1 cellular context compared by ENCODE assay signal in the genomic region with DNA sequence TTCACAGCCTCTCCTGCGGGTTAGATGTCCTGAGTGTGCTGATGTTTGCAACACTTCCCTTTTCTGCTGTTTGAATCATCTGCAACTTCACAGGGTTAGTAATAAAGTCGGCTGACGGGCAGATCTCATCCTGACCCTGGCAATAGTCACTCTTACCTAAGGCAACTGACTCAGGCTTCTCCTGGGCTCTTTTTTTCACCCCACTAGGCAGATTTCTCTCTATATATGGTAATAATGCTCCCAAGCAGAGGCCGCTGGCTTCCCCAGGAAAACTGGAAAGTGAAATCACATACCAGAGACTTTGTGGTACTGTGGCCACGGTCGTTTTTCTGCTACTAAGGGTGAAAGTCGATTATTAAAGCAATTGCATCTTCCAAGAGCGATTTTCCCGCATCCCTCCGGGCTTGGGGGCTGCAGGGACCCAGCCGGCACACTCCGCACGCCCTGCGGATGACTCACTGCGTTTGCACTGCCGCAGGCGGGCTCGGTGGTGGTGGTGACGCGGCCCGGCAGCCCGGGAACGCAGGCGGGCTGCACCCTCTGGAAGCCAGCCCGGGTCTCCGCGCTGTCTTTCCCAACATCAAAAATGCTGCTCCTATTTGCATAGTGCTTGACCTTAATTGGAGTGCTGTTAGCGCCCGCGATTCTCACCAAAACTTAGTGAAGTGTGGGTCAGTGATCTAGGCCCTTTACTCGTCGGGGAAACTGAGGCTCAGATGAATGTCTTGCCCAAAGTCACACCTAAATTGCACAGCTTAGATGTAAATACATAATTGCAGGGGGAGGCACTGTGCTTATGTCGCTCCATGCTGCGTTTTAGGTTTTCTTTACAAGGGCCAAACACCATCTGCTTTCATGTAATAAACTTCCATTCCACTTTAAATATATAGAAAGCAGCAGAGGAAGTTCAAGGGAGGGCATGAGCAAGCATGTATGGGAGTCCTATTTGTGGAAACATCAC.
TF ChIP-seq lines count a peak whose summit lies in the region.

No MANE protein-coding gene starts in this region.

TF ChIP-seq in HepG2, 621 proteins besides CTCF, POLR2A, EP300 and RAD21 (continued from another document and continues in another):
- TF ChIP-seq ASH2L (IDR thresholded peaks at IDR 0.05; ENCODE audit: insufficient read length, low read depth, low read length) (peak; percentile 27), NBN (conservative IDR thresholded peaks at IDR 0.05) (no peak), EEA1 (CRISPR knock-in tag; IDR thresholded peaks at IDR 0.05; ENCODE audit: borderline replicate concordance) (no peak), SRSF9 (IDR thresholded peaks at IDR 0.05; ENCODE audit: borderline replicate concordance, insufficient read depth, low read depth, low read length, poor library complexity, severe bottlenecking) (no peak), ZNF678 (CRISPR knock-in tag; IDR thresholded peaks at IDR 0.05) (no peak), ZIK1 (CRISPR knock-in tag; IDR thresholded peaks at IDR 0.05; ENCODE audit: borderline replicate concordance, low read depth) (no peak), SOX6 (IDR thresholded peaks at IDR 0.05) (no peak), SOX6 (CRISPR knock-in tag; IDR thresholded peaks at IDR 0.05) (peak; percentile 35; the same call in 1 of the 2 replicates), MYNN (CRISPR knock-in tag; IDR thresholded peaks at IDR 0.05; ENCODE audit: low read depth) (no peak), ZNF792 (CRISPR knock-in tag; IDR thresholded peaks at IDR 0.05) (peak; percentile 48; the same call in 1 of the 2 replicates), KDM6A (CRISPR knock-in tag; IDR thresholded peaks at IDR 0.05; ENCODE audit: low read depth) (no peak), ZNF350 (CRISPR knock-in tag; IDR thresholded peaks at IDR 0.05; ENCODE audit: borderline replicate concordance, low read depth) (0 out of 2 replicates have a peak, but pooled peaks have one; percentile 38), ZNF563 (CRISPR knock-in tag; IDR thresholded peaks at IDR 0.05) (no peak; the same call in 1 of the 2 replicates), CEBPB (IDR thresholded peaks at IDR 0.05; ENCODE audit: borderline replicate concordance, low read depth, low read length) (peak; percentile 53; the same call in 1 of the 2 replicates), ZBTB42 (CRISPR knock-in tag; IDR thresholded peaks at IDR 0.05) (no peak), KAT8 (CRISPR knock-in tag; IDR thresholded peaks at IDR 0.05) (peak; percentile 39; the same call in 1 of the 2 replicates), KMT2B (CRISPR knock-in tag; IDR thresholded peaks at IDR 0.05) (0 out of 2 replicates have a peak, but pooled peaks have one; percentile 52), NFKB2 (CRISPR knock-in tag; IDR thresholded peaks at IDR 0.05; ENCODE audit: borderline replicate concordance) (peak; percentile 27; the same call in 1 of the 2 replicates), SOX5 (CRISPR knock-in tag; IDR thresholded peaks at IDR 0.05; ENCODE audit: borderline replicate concordance) (peak; percentile 27; the same call in 1 of the 2 replicates), SAP130 (CRISPR knock-in tag; IDR thresholded peaks at IDR 0.05; ENCODE audit: low read depth) (peak; percentile 80), GPN1 (CRISPR knock-in tag; IDR thresholded peaks at IDR 0.05; ENCODE audit: borderline replicate concordance) (no peak), ZNF441 (CRISPR knock-in tag; IDR thresholded peaks at IDR 0.05; ENCODE audit: borderline replicate concordance) (no peak), KDM2A (CRISPR knock-in tag; IDR thresholded peaks at IDR 0.05; ENCODE audit: borderline replicate concordance, low read depth) (peak; percentile 88), YEATS4 (CRISPR knock-in tag; IDR thresholded peaks at IDR 0.05; ENCODE audit: borderline replicate concordance) (peak; percentile 55; the same call in 1 of the 2 replicates), ZNF432 (CRISPR knock-in tag; IDR thresholded peaks at IDR 0.05; ENCODE audit: borderline replicate concordance) (no peak), POGZ (CRISPR knock-in tag; IDR thresholded peaks at IDR 0.05) (0 out of 2 replicates have a peak, but pooled peaks have one; percentile 33), ZNF124 (CRISPR knock-in tag; IDR thresholded peaks at IDR 0.05) (0 out of 2 replicates have a peak, but pooled peaks have one; percentile 24), ZNF616 (CRISPR knock-in tag; IDR thresholded peaks at IDR 0.05; ENCODE audit: low read depth) (no peak), ZNF75D (CRISPR knock-in tag; IDR thresholded peaks at IDR 0.05; ENCODE audit: borderline replicate concordance) (no peak)
- TF ChIP-seq, protein P1, sequence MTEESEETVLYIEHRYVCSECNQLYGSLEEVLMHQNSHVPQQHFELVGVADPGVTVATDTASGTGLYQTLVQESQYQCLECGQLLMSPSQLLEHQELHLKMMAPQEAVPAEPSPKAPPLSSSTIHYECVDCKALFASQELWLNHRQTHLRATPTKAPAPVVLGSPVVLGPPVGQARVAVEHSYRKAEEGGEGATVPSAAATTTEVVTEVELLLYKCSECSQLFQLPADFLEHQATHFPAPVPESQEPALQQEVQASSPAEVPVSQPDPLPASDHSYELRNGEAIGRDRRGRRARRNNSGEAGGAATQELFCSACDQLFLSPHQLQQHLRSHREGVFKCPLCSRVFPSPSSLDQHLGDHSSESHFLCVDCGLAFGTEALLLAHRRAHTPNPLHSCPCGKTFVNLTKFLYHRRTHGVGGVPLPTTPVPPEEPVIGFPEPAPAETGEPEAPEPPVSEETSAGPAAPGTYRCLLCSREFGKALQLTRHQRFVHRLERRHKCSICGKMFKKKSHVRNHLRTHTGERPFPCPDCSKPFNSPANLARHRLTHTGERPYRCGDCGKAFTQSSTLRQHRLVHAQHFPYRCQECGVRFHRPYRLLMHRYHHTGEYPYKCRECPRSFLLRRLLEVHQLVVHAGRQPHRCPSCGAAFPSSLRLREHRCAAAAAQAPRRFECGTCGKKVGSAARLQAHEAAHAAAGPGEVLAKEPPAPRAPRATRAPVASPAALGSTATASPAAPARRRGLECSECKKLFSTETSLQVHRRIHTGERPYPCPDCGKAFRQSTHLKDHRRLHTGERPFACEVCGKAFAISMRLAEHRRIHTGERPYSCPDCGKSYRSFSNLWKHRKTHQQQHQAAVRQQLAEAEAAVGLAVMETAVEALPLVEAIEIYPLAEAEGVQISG (CRISPR knock-in tag; IDR thresholded peaks at IDR 0.05): peak; percentile 37; the same call in 1 of the 2 replicates
- TF ChIP-seq, protein P2, sequence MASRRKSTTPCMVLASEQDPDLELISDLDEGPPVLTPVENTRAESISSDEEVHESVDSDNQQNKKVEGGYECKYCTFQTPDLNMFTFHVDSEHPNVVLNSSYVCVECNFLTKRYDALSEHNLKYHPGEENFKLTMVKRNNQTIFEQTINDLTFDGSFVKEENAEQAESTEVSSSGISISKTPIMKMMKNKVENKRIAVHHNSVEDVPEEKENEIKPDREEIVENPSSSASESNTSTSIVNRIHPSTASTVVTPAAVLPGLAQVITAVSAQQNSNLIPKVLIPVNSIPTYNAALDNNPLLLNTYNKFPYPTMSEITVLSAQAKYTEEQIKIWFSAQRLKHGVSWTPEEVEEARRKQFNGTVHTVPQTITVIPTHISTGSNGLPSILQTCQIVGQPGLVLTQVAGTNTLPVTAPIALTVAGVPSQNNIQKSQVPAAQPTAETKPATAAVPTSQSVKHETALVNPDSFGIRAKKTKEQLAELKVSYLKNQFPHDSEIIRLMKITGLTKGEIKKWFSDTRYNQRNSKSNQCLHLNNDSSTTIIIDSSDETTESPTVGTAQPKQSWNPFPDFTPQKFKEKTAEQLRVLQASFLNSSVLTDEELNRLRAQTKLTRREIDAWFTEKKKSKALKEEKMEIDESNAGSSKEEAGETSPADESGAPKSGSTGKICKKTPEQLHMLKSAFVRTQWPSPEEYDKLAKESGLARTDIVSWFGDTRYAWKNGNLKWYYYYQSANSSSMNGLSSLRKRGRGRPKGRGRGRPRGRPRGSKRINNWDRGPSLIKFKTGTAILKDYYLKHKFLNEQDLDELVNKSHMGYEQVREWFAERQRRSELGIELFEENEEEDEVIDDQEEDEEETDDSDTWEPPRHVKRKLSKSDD (CRISPR knock-in tag; IDR thresholded peaks at IDR 0.05; ENCODE audit: low read depth): no peak
- TF ChIP-seq, protein P3, sequence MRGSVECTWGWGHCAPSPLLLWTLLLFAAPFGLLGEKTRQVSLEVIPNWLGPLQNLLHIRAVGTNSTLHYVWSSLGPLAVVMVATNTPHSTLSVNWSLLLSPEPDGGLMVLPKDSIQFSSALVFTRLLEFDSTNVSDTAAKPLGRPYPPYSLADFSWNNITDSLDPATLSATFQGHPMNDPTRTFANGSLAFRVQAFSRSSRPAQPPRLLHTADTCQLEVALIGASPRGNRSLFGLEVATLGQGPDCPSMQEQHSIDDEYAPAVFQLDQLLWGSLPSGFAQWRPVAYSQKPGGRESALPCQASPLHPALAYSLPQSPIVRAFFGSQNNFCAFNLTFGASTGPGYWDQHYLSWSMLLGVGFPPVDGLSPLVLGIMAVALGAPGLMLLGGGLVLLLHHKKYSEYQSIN (CRISPR knock-in tag; IDR thresholded peaks at IDR 0.05; ENCODE audit: borderline replicate concordance): no peak
- TF ChIP-seq, protein P4, sequence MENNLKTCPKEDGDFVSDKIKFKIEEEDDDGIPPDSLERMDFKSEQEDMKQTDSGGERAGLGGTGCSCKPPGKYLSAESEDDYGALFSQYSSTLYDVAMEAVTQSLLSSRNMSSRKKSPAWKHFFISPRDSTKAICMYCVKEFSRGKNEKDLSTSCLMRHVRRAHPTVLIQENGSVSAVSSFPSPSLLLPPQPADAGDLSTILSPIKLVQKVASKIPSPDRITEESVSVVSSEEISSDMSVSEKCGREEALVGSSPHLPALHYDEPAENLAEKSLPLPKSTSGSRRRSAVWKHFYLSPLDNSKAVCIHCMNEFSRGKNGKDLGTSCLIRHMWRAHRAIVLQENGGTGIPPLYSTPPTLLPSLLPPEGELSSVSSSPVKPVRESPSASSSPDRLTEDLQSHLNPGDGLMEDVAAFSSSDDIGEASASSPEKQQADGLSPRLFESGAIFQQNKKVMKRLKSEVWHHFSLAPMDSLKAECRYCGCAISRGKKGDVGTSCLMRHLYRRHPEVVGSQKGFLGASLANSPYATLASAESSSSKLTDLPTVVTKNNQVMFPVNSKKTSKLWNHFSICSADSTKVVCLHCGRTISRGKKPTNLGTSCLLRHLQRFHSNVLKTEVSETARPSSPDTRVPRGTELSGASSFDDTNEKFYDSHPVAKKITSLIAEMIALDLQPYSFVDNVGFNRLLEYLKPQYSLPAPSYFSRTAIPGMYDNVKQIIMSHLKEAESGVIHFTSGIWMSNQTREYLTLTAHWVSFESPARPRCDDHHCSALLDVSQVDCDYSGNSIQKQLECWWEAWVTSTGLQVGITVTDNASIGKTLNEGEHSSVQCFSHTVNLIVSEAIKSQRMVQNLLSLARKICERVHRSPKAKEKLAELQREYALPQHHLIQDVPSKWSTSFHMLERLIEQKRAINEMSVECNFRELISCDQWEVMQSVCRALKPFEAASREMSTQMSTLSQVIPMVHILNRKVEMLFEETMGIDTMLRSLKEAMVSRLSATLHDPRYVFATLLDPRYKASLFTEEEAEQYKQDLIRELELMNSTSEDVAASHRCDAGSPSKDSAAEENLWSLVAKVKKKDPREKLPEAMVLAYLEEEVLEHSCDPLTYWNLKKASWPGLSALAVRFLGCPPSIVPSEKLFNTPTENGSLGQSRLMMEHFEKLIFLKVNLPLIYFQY (CRISPR knock-in tag; IDR thresholded peaks at IDR 0.05; ENCODE audit: borderline replicate concordance): peak; percentile 56; the same call in 1 of the 2 replicates
- TF ChIP-seq, protein P5, sequence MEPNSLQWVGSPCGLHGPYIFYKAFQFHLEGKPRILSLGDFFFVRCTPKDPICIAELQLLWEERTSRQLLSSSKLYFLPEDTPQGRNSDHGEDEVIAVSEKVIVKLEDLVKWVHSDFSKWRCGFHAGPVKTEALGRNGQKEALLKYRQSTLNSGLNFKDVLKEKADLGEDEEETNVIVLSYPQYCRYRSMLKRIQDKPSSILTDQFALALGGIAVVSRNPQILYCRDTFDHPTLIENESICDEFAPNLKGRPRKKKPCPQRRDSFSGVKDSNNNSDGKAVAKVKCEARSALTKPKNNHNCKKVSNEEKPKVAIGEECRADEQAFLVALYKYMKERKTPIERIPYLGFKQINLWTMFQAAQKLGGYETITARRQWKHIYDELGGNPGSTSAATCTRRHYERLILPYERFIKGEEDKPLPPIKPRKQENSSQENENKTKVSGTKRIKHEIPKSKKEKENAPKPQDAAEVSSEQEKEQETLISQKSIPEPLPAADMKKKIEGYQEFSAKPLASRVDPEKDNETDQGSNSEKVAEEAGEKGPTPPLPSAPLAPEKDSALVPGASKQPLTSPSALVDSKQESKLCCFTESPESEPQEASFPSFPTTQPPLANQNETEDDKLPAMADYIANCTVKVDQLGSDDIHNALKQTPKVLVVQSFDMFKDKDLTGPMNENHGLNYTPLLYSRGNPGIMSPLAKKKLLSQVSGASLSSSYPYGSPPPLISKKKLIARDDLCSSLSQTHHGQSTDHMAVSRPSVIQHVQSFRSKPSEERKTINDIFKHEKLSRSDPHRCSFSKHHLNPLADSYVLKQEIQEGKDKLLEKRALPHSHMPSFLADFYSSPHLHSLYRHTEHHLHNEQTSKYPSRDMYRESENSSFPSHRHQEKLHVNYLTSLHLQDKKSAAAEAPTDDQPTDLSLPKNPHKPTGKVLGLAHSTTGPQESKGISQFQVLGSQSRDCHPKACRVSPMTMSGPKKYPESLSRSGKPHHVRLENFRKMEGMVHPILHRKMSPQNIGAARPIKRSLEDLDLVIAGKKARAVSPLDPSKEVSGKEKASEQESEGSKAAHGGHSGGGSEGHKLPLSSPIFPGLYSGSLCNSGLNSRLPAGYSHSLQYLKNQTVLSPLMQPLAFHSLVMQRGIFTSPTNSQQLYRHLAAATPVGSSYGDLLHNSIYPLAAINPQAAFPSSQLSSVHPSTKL (CRISPR knock-in tag; IDR thresholded peaks at IDR 0.05): peak; percentile 78
- TF ChIP-seq, protein P6, sequence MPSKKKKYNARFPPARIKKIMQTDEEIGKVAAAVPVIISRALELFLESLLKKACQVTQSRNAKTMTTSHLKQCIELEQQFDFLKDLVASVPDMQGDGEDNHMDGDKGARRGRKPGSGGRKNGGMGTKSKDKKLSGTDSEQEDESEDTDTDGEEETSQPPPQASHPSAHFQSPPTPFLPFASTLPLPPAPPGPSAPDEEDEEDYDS (CRISPR knock-in tag; IDR thresholded peaks at IDR 0.05): peak; percentile 41; the same call in 1 of the 2 replicates
